Comparison of ENCODE assay signal across 1 cellular context in genomic region chr2:232480201-232481190, GRCh38.
TF ChIP-seq lines count a peak whose summit lies in the region.

No MANE protein-coding gene starts in this region.

TF ChIP-seq in WTC11, 78 proteins besides CTCF, POLR2A, EP300 and RAD21 (continued from another document):
- TF ChIP-seq CDX4 (CRISPR knock-in tag; IDR thresholded peaks at IDR 0.05; ENCODE audit: borderline replicate concordance) (no peak), STAT6 (CRISPR knock-in tag; conservative IDR thresholded peaks at IDR 0.05; ENCODE audit: low read depth) (no peak), FOXJ3 (CRISPR knock-in tag; IDR thresholded peaks at IDR 0.05; ENCODE audit: borderline replicate concordance) (no peak), PREB (CRISPR knock-in tag; IDR thresholded peaks at IDR 0.05; ENCODE audit: borderline replicate concordance) (no peak), SMAD3 (CRISPR knock-in tag; IDR thresholded peaks at IDR 0.05; ENCODE audit: borderline replicate concordance) (no peak), USF2 (CRISPR knock-in tag; IDR thresholded peaks at IDR 0.05) (no peak), ZMAT4 (CRISPR knock-in tag; IDR thresholded peaks at IDR 0.05) (no peak), NFE2L1 (CRISPR knock-in tag; IDR thresholded peaks at IDR 0.05) (no peak), OVOL2 (CRISPR knock-in tag; IDR thresholded peaks at IDR 0.05; ENCODE audit: borderline replicate concordance) (no peak), KAT7 (CRISPR knock-in tag; IDR thresholded peaks at IDR 0.05; ENCODE audit: borderline replicate concordance) (no peak), SMAD4 (CRISPR knock-in tag; IDR thresholded peaks at IDR 0.05) (no peak), ZNF396 (CRISPR knock-in tag; IDR thresholded peaks at IDR 0.05; ENCODE audit: borderline replicate concordance) (no peak), CREB1 (CRISPR knock-in tag; IDR thresholded peaks at IDR 0.05) (no peak), ATF1 (CRISPR knock-in tag; IDR thresholded peaks at IDR 0.05) (no peak)
